8 cellular contexts compared by ENCODE assay signal in the genomic region with DNA sequence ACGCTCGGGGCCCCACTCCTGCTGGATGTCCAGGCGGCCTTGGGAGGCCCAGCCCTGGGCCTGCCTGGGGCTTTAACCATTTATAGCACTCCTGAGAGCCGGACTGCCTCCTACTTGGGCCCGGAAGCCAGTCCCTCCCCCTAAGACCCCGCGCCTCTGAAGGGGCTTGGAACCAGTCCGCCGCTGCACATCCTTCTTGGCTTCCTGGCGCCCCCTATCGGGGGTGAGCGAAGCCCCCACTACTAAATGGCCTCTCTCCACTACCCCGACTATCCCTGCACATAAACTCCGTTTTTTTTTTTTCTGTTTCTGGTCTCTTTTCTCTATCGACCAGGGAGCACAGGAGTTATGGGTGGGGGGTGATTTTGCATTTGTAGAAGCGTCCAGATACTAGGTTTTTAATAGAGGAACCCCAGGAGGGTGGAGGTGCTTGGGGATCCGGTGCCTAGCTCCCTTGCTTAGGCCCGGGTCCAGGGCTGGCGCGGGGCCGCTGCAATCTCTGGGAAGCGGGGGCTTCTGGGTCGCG. TPM values are rescaled to one million over a fixed set of nuclear protein-coding genes. Genes with fewer than 3 reads are reported as not detected.
DNase-seq lines count a peak whose midpoint lies in the region; ATAC-seq and TF ChIP-seq lines count a peak whose summit lies in the region.

No MANE protein-coding gene starts in this region.

- H3K4me3 Mint-ChIP-seq in Calu3 (ENCODE audit: low read depth, unreplicated experiment): peak overlapping the region; percentile 71
- peak overlapping the region; percentile 73 for H3K4me3 Mint-ChIP-seq in activated CD8-positive, alpha-beta T cell treated with anti-CD3 and anti-CD28 coated beads for 36 hours

- intact Hi-C loops in Calu3 (cut with micrococcal nuclease; ENCODE audit: unreplicated experiment) (no loop called here), ovary (cut with DNase I) (no loop called here)
- intact Hi-C loops in activated CD8-positive, alpha-beta T cell treated with anti-CD3 and anti-CD28 coated beads for 36 hours (cut with micrococcal nuclease): no loop called here

- no peak for TF ChIP-seq EP300 in ovary (IDR thresholded peaks at IDR 0.05)

- CTCF ChIA-PET in Calu3 (lab: Charles Lee): interaction anchor here (0.7 to 1.9 kb wide), 5 partner anchors 9 to 216 kb away, joined by 3 to 6 read pairs (median 4); a partner anchor contains a TSS
- CTCF ChIA-PET in activated CD8-positive, alpha-beta T cell treated with anti-CD3 and anti-CD28 coated beads for 36 hours (lab: Charles Lee): interaction anchor here (0.8 to 16.0 kb wide), 11 partner anchors 10 to 216 kb away, joined by 3 to 209 read pairs (median 5); a partner anchor contains a TSS

- no peaks in the 10 kb centered on the region for H3K9me3 Mint-ChIP-seq in Calu3 (ENCODE audit: low read depth, unreplicated experiment)
- H3K9me3 Mint-ChIP-seq in activated CD8-positive, alpha-beta T cell treated with anti-CD3 and anti-CD28 coated beads for 36 hours: no peaks in the 10 kb centered on the region

- peak; percentile 12 for ATAC-seq in activated CD8-positive, alpha-beta T cell treated with anti-CD3 and anti-CD28 coated beads for 36 hours
- no peak for ATAC-seq in HG03139 (IDR thresholded peaks at IDR 0.05; ENCODE audit: unreplicated experiment)

- BruUV-seq in Calu3 (replicated peaks; lab: Mats Ljungman, UMichigan): no TSS peak

- H3K9me3 ChIP-seq in ovary: no peaks in the 10 kb centered on the region

- H3K4me1 ChIP-seq in ovary (ENCODE audit: insufficient read depth): peaks cover 13% of the 10 kb centered on the region

- POLR2A ChIA-PET in activated CD8-positive, alpha-beta T cell treated with anti-CD3 and anti-CD28 coated beads for 36 hours (lab: Charles Lee): interaction anchor here (9.2 kb wide), 1 partner anchor 9 kb away, joined by 67 read pairs; a partner anchor contains a TSS

- TF ChIP-seq POLR2A in ovary (IDR thresholded peaks at IDR 0.05): no peak

- peaks cover 33% of the 10 kb centered on the region for H3K4me1 Mint-ChIP-seq in Calu3 (ENCODE audit: low read depth, unreplicated experiment)
- peaks cover 54% of the 10 kb centered on the region for H3K4me1 Mint-ChIP-seq in activated CD8-positive, alpha-beta T cell treated with anti-CD3 and anti-CD28 coated beads for 36 hours (ENCODE audit: low read depth)

- WGBS in ovary, 3 donors: 2 to 7% (median 5%) methylated on average over 20 to 24 of the region's 24 CpGs

- TF ChIP-seq CTCF in Calu3 (IDR thresholded peaks at IDR 0.05; ENCODE audit: unreplicated experiment) (peak; percentile 46), HL-60 (IDR thresholded peaks at IDR 0.05; ENCODE audit: insufficient read depth, low read length) (peak; percentile 40), foreskin fibroblast (IDR thresholded peaks at IDR 0.05; ENCODE audit: low read depth, low read length) (peak; percentile 65), ovary (IDR thresholded peaks at IDR 0.05) (peak; percentile 9 to 36 (median 14))
- peak; percentile 83 for TF ChIP-seq CTCF in activated CD8-positive, alpha-beta T cell treated with anti-CD3 and anti-CD28 coated beads for 36 hours (IDR thresholded peaks at IDR 0.05)

- no peaks in the 10 kb centered on the region for H3K27me3 Mint-ChIP-seq in Calu3 (ENCODE audit: unreplicated experiment)
- H3K27me3 Mint-ChIP-seq in activated CD8-positive, alpha-beta T cell treated with anti-CD3 and anti-CD28 coated beads for 36 hours: peaks cover 75% of the 10 kb centered on the region

- peak overlapping the region; percentile 52 for H3K27ac Mint-ChIP-seq in Calu3 (ENCODE audit: unreplicated experiment)
- peak overlapping the region; percentile 72 for H3K27ac Mint-ChIP-seq in activated CD8-positive, alpha-beta T cell treated with anti-CD3 and anti-CD28 coated beads for 36 hours

- H3K36me3 ChIP-seq in ovary: no peaks in the 10 kb centered on the region

- DNase-seq in Calu3 (peak; percentile 41), HL-60 (ENCODE audit: low read depth in 1 of 2, low spot score in 1 of 2) (no peak), foreskin fibroblast (peak in 1 of 2 donors; percentile 60), ovary (peak; percentile 58 to 77 (median 70)), NCI-H2029 (lab: John Stamatoyannopoulos, UW) (no peak), GOT3 (lab: John Stamatoyannopoulos, UW) (no peak)
- peak; percentile 69 for DNase-seq in activated CD8-positive, alpha-beta T cell treated with anti-CD3 and anti-CD28 coated beads for 36 hours

- peak overlapping the region; percentile 17 for H3K4me3 ChIP-seq in HL-60 (replicated peaks; ENCODE audit: insufficient read depth, low read length)
- peak overlapping the region; percentile 43 to 55 for H3K4me3 ChIP-seq in foreskin fibroblast (ENCODE audit: low read depth in 1 of 2, low read length in 2 of 2)
- H3K4me3 ChIP-seq in ovary: peak overlapping the region; percentile 49

- peaks cover 67% of the 10 kb centered on the region for H3K27me3 ChIP-seq in HL-60 (ENCODE audit: insufficient read depth, poor library complexity, severe bottlenecking)
- H3K27me3 ChIP-seq in ovary: no peaks in the 10 kb centered on the region

- peaks cover 47% of the 10 kb centered on the region for H3K36me3 Mint-ChIP-seq in Calu3 (ENCODE audit: insufficient read depth, unreplicated experiment)
- peaks cover 10% of the 10 kb centered on the region for H3K36me3 Mint-ChIP-seq in activated CD8-positive, alpha-beta T cell treated with anti-CD3 and anti-CD28 coated beads for 36 hours (ENCODE audit: low read depth)

- no peak overlapping the region for H3K27ac ChIP-seq in HL-60 (replicated peaks)
- peak overlapping the region; percentile 13 to 87 for H3K27ac ChIP-seq in ovary

RNA-seq across cellular contexts. Expression of a gene that starts 0.6 kb away (rescaled TPM):
- 33.5 and 35.7 TPM in 2 replicates for total RNA-seq in Calu3 (2022)
- total RNA-seq in activated CD8-positive, alpha-beta T cell treated with anti-CD3 and anti-CD28 coated beads for 36 hours: 10 to 100 TPM; 24.5 to 25.3 TPM
- 10 to 100 TPM; 14.1 to 31.7 (median 21.4) TPM for total RNA-seq in ovary
- 10 to 100 TPM; 17.9 to 23.1 TPM for polyA plus RNA-seq in ovary

RNA-seq across cellular contexts. Expression of a gene that starts 5.2 kb away (rescaled TPM):
- 57.1 and 60.7 TPM in 2 replicates for total RNA-seq in Calu3 (2022)
- 10 to 100 TPM; 56.0 to 73.3 TPM for total RNA-seq in activated CD8-positive, alpha-beta T cell treated with anti-CD3 and anti-CD28 coated beads for 36 hours
- total RNA-seq in ovary: 100 to 1,000 TPM in 1 of 7 donors, 10 to 100 TPM in 6; 30.8 to 115 (median 77.7) TPM
- polyA plus RNA-seq in ovary: 10 to 100 TPM in 1 of 2 donors, 1 to 10 TPM in 1; 9.9 to 44.9 TPM

RNA-seq across cellular contexts. Expression of a gene that starts 9.9 kb away (rescaled TPM):
- total RNA-seq in Calu3 (2022): 32.0 and 36.6 TPM in 2 replicates
- total RNA-seq in activated CD8-positive, alpha-beta T cell treated with anti-CD3 and anti-CD28 coated beads for 36 hours: 10 to 100 TPM; 27.1 to 28.6 TPM
- 10 to 100 TPM in 6 of 7 donors, 1 to 10 TPM in 1; 8.8 to 23.0 (median 15.0) TPM for total RNA-seq in ovary
- 10 to 100 TPM in 1 of 2 donors, 1 to 10 TPM in 1; 1.3 to 13.1 TPM for polyA plus RNA-seq in ovary

RNA-seq across cellular contexts. Expression of a gene that starts 10.0 kb away (rescaled TPM):
- total RNA-seq in Calu3 (2022): 34.9 and 42.7 TPM in 2 replicates
- total RNA-seq in activated CD8-positive, alpha-beta T cell treated with anti-CD3 and anti-CD28 coated beads for 36 hours: 10 to 100 TPM; 28.4 to 31.2 TPM
- total RNA-seq in ovary: 10 to 100 TPM in 6 of 7 donors, 1 to 10 TPM in 1; 7.3 to 30.9 (median 15.5) TPM
- 10 to 100 TPM in 1 of 2 donors, 1 to 10 TPM in 1; 4.2 to 15.7 TPM for polyA plus RNA-seq in ovary

RNA-seq across cellular contexts. Expression of a gene that starts 14.1 kb away (rescaled TPM):
- total RNA-seq in Calu3 (2022) (33.1 and 36.5 TPM in 2 replicates), ovary (10 to 100 TPM; 16.8 to 96.4 (median 65.7) TPM)
- total RNA-seq in activated CD8-positive, alpha-beta T cell treated with anti-CD3 and anti-CD28 coated beads for 36 hours: 10 to 100 TPM; 49.5 to 49.9 TPM
- 10 to 100 TPM; 15.4 to 38.4 TPM for polyA plus RNA-seq in ovary

Comparison
In these comparisons a context has a peak if more than half of its experiments do, and no peak if none do; other contexts are left out.
1. DNase-seq: peak in Calu3 (single experiment), activated CD8-positive, alpha-beta T cell treated with anti-CD3 and anti-CD28 coated beads for 36 hours (single experiment) and ovary (5 of 5); none in HL-60 (0 of 2), NCI-H2029 (single experiment) and GOT3 (single experiment).
2. CTCF ChIP-seq: peak in every context shown above with its lines; median percentile 83 in activated CD8-positive, alpha-beta T cell treated with anti-CD3 and anti-CD28 coated beads for 36 hours; 65 in foreskin fibroblast; 46 in Calu3; 40 in HL-60; 14 in ovary.
3. Peak in every context shown above with its lines, with median percentiles within 50 percentile points of each other: H3K4me3 ChIP-seq.